1 cellular context compared by ENCODE assay signal in the genomic region with DNA sequence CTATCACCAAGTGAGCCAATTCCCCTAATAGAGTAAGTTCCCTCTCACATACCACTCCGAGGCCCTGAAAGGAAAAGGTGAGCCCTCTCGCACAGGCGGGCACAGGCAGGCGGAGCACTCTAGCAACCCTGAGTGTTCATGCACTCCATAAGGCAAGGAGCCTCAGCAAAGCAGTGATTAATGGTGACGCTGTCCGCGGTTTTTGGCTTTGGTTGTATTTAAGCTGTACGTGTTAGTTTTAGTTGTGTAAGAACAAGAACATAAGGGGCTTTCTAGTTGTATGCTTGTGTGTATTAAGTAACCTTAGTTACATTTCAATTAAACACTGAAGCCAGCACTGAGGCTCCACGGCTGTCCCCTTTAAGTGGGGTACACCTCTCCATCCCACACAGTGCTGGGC.
TF ChIP-seq lines count a peak whose summit lies in the region.

No MANE protein-coding gene starts in this region.

TF ChIP-seq in GM23338, 12 proteins besides CTCF, POLR2A, EP300 and RAD21 (continued from another document):
- TF ChIP-seq, protein P1, sequence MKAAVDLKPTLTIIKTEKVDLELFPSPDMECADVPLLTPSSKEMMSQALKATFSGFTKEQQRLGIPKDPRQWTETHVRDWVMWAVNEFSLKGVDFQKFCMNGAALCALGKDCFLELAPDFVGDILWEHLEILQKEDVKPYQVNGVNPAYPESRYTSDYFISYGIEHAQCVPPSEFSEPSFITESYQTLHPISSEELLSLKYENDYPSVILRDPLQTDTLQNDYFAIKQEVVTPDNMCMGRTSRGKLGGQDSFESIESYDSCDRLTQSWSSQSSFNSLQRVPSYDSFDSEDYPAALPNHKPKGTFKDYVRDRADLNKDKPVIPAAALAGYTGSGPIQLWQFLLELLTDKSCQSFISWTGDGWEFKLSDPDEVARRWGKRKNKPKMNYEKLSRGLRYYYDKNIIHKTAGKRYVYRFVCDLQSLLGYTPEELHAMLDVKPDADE (IDR thresholded peaks at IDR 0.05) = no peak
- TF ChIP-seq ZNF114 (CRISPR knock-in tag; IDR thresholded peaks at IDR 0.05) (no peak), JUNB (IDR thresholded peaks at IDR 0.05; ENCODE audit: unreplicated experiment) (no peak), NANOG (IDR thresholded peaks at IDR 0.05; ENCODE audit: borderline replicate concordance) (no peak), EZH2phosphoT487 (IDR thresholded peaks at IDR 0.05; ENCODE audit: unreplicated experiment) (no peak)
- TF ChIP-seq, protein P2, sequence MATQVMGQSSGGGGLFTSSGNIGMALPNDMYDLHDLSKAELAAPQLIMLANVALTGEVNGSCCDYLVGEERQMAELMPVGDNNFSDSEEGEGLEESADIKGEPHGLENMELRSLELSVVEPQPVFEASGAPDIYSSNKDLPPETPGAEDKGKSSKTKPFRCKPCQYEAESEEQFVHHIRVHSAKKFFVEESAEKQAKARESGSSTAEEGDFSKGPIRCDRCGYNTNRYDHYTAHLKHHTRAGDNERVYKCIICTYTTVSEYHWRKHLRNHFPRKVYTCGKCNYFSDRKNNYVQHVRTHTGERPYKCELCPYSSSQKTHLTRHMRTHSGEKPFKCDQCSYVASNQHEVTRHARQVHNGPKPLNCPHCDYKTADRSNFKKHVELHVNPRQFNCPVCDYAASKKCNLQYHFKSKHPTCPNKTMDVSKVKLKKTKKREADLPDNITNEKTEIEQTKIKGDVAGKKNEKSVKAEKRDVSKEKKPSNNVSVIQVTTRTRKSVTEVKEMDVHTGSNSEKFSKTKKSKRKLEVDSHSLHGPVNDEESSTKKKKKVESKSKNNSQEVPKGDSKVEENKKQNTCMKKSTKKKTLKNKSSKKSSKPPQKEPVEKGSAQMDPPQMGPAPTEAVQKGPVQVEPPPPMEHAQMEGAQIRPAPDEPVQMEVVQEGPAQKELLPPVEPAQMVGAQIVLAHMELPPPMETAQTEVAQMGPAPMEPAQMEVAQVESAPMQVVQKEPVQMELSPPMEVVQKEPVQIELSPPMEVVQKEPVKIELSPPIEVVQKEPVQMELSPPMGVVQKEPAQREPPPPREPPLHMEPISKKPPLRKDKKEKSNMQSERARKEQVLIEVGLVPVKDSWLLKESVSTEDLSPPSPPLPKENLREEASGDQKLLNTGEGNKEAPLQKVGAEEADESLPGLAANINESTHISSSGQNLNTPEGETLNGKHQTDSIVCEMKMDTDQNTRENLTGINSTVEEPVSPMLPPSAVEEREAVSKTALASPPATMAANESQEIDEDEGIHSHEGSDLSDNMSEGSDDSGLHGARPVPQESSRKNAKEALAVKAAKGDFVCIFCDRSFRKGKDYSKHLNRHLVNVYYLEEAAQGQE (IDR thresholded peaks at IDR 0.05; ENCODE audit: unreplicated experiment) = no peak
- TF ChIP-seq, protein P3, sequence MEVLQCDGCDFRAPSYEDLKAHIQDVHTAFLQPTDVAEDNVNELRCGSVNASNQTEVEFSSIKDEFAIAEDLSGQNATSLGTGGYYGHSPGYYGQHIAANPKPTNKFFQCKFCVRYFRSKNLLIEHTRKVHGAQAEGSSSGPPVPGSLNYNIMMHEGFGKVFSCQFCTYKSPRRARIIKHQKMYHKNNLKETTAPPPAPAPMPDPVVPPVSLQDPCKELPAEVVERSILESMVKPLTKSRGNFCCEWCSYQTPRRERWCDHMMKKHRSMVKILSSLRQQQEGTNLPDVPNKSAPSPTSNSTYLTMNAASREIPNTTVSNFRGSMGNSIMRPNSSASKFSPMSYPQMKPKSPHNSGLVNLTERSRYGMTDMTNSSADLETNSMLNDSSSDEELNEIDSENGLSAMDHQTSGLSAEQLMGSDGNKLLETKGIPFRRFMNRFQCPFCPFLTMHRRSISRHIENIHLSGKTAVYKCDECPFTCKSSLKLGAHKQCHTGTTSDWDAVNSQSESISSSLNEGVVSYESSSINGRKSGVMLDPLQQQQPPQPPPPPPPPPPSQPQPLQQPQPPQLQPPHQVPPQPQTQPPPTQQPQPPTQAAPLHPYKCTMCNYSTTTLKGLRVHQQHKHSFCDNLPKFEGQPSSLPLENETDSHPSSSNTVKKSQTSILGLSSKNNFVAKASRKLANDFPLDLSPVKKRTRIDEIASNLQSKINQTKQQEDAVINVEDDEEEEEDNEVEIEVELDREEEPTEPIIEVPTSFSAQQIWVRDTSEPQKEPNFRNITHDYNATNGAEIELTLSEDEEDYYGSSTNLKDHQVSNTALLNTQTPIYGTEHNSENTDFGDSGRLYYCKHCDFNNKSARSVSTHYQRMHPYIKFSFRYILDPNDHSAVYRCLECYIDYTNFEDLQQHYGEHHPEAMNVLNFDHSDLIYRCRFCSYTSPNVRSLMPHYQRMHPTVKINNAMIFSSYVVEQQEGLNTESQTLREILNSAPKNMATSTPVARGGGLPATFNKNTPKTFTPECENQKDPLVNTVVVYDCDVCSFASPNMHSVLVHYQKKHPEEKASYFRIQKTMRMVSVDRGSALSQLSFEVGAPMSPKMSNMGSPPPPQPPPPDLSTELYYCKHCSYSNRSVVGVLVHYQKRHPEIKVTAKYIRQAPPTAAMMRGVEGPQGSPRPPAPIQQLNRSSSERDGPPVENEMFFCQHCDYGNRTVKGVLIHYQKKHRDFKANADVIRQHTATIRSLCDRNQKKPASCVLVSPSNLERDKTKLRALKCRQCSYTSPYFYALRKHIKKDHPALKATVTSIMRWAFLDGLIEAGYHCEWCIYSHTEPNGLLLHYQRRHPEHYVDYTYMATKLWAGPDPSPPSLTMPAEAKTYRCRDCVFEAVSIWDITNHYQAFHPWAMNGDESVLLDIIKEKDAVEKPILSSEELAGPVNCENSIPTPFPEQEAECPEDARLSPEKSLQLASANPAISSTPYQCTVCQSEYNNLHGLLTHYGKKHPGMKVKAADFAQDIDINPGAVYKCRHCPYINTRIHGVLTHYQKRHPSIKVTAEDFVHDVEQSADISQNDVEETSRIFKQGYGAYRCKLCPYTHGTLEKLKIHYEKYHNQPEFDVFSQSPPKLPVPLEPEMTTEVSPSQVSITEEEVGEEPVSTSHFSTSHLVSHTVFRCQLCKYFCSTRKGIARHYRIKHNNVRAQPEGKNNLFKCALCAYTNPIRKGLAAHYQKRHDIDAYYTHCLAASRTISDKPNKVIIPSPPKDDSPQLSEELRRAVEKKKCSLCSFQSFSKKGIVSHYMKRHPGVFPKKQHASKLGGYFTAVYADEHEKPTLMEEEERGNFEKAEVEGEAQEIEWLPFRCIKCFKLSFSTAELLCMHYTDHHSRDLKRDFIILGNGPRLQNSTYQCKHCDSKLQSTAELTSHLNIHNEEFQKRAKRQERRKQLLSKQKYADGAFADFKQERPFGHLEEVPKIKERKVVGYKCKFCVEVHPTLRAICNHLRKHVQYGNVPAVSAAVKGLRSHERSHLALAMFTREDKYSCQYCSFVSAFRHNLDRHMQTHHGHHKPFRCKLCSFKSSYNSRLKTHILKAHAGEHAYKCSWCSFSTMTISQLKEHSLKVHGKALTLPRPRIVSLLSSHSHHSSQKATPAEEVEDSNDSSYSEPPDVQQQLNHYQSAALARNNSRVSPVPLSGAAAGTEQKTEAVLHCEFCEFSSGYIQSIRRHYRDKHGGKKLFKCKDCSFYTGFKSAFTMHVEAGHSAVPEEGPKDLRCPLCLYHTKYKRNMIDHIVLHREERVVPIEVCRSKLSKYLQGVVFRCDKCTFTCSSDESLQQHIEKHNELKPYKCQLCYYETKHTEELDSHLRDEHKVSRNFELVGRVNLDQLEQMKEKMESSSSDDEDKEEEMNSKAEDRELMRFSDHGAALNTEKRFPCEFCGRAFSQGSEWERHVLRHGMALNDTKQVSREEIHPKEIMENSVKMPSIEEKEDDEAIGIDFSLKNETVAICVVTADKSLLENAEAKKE (CRISPR knock-in tag; IDR thresholded peaks at IDR 0.05) = no peak
